1 cellular context compared by ENCODE assay signal in the genomic region with DNA sequence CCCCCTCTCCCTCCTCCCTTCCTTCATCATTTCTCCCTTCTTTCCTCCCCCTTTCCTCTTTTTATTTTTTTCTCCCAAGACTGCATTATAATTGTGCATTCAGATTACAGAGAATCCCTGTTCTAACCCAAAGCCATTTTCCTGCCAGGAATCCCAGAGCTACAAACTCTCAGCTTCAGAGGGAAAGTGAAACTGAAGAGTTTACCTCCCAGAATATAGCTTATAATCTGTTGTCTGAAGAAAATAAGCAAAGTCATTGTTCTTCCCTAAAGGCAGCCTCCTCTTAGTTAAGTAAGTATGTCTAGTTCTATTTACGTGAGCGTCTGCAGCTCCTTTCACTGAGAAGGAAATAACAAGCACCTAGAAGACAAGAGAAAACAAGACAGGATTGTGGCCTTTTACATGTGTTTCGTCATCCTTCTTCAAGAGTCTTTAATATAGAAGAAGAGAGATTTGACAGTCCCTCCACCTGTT.
TF ChIP-seq lines count a peak whose summit lies in the region.

No MANE protein-coding gene starts in this region.

TF ChIP-seq in HepG2, 621 proteins besides CTCF, POLR2A, EP300 and RAD21 (continued from another document):
- TF ChIP-seq, protein P1, sequence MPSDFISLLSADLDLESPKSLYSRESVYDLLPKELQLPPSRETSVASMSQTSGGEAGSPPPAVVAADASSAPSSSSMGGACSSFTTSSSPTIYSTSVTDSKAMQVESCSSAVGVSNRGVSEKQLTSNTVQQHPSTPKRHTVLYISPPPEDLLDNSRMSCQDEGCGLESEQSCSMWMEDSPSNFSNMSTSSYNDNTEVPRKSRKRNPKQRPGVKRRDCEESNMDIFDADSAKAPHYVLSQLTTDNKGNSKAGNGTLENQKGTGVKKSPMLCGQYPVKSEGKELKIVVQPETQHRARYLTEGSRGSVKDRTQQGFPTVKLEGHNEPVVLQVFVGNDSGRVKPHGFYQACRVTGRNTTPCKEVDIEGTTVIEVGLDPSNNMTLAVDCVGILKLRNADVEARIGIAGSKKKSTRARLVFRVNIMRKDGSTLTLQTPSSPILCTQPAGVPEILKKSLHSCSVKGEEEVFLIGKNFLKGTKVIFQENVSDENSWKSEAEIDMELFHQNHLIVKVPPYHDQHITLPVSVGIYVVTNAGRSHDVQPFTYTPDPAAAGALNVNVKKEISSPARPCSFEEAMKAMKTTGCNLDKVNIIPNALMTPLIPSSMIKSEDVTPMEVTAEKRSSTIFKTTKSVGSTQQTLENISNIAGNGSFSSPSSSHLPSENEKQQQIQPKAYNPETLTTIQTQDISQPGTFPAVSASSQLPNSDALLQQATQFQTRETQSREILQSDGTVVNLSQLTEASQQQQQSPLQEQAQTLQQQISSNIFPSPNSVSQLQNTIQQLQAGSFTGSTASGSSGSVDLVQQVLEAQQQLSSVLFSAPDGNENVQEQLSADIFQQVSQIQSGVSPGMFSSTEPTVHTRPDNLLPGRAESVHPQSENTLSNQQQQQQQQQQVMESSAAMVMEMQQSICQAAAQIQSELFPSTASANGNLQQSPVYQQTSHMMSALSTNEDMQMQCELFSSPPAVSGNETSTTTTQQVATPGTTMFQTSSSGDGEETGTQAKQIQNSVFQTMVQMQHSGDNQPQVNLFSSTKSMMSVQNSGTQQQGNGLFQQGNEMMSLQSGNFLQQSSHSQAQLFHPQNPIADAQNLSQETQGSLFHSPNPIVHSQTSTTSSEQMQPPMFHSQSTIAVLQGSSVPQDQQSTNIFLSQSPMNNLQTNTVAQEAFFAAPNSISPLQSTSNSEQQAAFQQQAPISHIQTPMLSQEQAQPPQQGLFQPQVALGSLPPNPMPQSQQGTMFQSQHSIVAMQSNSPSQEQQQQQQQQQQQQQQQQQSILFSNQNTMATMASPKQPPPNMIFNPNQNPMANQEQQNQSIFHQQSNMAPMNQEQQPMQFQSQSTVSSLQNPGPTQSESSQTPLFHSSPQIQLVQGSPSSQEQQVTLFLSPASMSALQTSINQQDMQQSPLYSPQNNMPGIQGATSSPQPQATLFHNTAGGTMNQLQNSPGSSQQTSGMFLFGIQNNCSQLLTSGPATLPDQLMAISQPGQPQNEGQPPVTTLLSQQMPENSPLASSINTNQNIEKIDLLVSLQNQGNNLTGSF (CRISPR knock-in tag; IDR thresholded peaks at IDR 0.05) = no peak
- TF ChIP-seq XRCC5 (optimal IDR thresholded peaks at IDR 0.05; ENCODE audit: low read length) (no peak), ZNF496 (CRISPR knock-in tag; IDR thresholded peaks at IDR 0.05; ENCODE audit: insufficient replicate concordance) (no peak), SMYD3 (CRISPR knock-in tag; IDR thresholded peaks at IDR 0.05) (no peak), POGZ (CRISPR knock-in tag; IDR thresholded peaks at IDR 0.05) (no peak), ZNF230 (CRISPR knock-in tag; IDR thresholded peaks at IDR 0.05) (no peak), JUN (CRISPR knock-in tag; IDR thresholded peaks at IDR 0.05) (no peak), KDM5B (CRISPR knock-in tag; IDR thresholded peaks at IDR 0.05; ENCODE audit: borderline replicate concordance) (no peak), MAFF (IDR thresholded peaks at IDR 0.05; ENCODE audit: low read depth, low read length) (no peak), TP53 (CRISPR knock-in tag; conservative IDR thresholded peaks at IDR 0.05) (no peak), ZNF33B (CRISPR knock-in tag; IDR thresholded peaks at IDR 0.05) (no peak), ZNF549 (CRISPR knock-in tag; IDR thresholded peaks at IDR 0.05) (no peak)
- TF ChIP-seq, protein P2, sequence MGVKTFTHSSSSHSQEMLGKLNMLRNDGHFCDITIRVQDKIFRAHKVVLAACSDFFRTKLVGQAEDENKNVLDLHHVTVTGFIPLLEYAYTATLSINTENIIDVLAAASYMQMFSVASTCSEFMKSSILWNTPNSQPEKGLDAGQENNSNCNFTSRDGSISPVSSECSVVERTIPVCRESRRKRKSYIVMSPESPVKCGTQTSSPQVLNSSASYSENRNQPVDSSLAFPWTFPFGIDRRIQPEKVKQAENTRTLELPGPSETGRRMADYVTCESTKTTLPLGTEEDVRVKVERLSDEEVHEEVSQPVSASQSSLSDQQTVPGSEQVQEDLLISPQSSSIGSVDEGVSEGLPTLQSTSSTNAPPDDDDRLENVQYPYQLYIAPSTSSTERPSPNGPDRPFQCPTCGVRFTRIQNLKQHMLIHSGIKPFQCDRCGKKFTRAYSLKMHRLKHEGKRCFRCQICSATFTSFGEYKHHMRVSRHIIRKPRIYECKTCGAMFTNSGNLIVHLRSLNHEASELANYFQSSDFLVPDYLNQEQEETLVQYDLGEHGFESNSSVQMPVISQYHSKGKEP (CRISPR knock-in tag; IDR thresholded peaks at IDR 0.05) = no peak
- TF ChIP-seq, protein P3, sequence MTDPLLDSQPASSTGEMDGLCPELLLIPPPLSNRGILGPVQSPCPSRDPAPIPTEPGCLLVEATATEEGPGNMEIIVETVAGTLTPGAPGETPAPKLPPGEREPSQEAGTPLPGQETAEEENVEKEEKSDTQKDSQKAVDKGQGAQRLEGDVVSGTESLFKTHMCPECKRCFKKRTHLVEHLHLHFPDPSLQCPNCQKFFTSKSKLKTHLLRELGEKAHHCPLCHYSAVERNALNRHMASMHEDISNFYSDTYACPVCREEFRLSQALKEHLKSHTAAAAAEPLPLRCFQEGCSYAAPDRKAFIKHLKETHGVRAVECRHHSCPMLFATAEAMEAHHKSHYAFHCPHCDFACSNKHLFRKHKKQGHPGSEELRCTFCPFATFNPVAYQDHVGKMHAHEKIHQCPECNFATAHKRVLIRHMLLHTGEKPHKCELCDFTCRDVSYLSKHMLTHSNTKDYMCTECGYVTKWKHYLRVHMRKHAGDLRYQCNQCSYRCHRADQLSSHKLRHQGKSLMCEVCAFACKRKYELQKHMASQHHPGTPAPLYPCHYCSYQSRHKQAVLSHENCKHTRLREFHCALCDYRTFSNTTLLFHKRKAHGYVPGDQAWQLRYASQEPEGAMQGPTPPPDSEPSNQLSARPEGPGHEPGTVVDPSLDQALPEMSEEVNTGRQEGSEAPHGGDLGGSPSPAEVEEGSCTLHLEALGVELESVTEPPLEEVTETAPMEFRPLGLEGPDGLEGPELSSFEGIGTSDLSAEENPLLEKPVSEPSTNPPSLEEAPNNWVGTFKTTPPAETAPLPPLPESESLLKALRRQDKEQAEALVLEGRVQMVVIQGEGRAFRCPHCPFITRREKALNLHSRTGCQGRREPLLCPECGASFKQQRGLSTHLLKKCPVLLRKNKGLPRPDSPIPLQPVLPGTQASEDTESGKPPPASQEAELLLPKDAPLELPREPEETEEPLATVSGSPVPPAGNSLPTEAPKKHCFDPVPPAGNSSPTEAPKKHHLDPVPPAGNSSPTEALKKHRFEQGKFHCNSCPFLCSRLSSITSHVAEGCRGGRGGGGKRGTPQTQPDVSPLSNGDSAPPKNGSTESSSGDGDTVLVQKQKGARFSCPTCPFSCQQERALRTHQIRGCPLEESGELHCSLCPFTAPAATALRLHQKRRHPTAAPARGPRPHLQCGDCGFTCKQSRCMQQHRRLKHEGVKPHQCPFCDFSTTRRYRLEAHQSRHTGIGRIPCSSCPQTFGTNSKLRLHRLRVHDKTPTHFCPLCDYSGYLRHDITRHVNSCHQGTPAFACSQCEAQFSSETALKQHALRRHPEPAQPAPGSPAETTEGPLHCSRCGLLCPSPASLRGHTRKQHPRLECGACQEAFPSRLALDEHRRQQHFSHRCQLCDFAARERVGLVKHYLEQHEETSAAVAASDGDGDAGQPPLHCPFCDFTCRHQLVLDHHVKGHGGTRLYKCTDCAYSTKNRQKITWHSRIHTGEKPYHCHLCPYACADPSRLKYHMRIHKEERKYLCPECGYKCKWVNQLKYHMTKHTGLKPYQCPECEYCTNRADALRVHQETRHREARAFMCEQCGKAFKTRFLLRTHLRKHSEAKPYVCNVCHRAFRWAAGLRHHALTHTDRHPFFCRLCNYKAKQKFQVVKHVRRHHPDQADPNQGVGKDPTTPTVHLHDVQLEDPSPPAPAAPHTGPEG (CRISPR knock-in tag; IDR thresholded peaks at IDR 0.05) = no peak
- TF ChIP-seq, protein P4, sequence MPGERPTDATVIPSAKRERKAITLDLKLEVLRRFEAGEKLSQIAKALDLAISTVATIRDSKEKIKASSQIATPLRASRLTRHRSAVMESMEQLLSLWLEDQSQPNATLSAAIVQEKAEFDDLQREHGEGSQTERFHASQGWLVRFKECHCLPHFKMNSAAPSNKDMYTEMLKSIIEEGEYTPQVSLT (CRISPR knock-in tag; IDR thresholded peaks at IDR 0.05; ENCODE audit: borderline replicate concordance, low read depth) = no peak
- TF ChIP-seq, protein P5, sequence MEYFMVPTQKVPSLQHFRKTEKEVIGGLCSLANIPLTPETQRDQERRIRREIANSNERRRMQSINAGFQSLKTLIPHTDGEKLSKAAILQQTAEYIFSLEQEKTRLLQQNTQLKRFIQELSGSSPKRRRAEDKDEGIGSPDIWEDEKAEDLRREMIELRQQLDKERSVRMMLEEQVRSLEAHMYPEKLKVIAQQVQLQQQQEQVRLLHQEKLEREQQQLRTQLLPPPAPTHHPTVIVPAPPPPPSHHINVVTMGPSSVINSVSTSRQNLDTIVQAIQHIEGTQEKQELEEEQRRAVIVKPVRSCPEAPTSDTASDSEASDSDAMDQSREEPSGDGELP (IDR thresholded peaks at IDR 0.05; ENCODE audit: borderline replicate concordance, low read depth) = no peak
